Comparison of ENCODE assay signal across 1 cellular context in the genomic region with DNA sequence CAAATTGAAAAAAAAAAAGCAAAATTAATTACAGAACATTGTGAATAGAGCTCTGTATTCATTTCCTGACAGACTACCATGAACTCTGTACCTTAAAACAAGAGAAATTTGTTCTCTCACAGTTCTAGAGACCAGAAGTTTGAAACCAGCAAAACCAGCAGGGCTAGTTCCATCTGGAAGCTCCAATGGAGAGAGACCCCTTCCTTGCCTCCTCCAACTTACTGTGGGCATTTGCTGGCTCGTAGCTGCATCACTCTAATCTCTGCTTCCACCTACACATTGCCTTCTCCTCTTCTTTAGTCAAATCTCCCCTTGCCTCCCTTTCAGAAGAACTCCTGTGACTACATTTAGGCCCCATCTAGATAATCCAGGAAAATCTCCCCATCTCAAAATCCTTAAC.
TF ChIP-seq lines count a peak whose summit lies in the region.

No MANE protein-coding gene starts in this region.

TF ChIP-seq in GM12878, 131 proteins besides CTCF, POLR2A, EP300 and RAD21 (continued from another document):
- TF ChIP-seq BHLHE40 (IDR thresholded peaks at IDR 0.05; ENCODE audit: borderline replicate concordance in 1 of 2, low read depth in 2 of 2, low read length in 1 of 2) (no peak), IKZF1 (conservative IDR thresholded peaks at IDR 0.05) (no peak), NR2C1 (IDR thresholded peaks at IDR 0.05) (no peak), ESRRA (IDR thresholded peaks at IDR 0.05; ENCODE audit: low read length) (no peak), JUNB (IDR thresholded peaks at IDR 0.05) (no peak)
